In the genomic region with DNA sequence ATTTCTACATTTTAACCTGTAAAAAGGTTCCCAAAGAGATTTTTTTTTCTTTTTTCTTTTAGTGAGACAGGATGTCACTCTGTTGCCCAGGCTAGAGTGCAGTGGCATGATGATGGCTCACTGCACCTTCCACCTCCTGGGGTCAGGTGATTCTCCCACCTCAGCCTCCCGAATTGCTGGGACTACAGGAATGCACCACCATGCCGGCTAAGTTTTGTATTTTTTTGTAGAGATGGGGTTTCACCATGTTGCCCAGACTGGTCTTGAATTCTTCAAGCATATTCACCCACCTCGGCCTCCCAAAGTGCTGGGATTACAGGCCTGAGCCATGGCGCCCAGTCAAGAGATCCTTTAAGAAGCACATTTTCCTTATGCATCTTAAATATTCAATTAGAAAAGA, we compare ENCODE assay signal across 1 cellular context.
TF ChIP-seq lines count a peak whose summit lies in the region.

No MANE protein-coding gene starts in this region.

TF ChIP-seq in SK-N-SH, 30 proteins besides CTCF, POLR2A, EP300 and RAD21 (continued from another document):
- TF ChIP-seq, protein P1, sequence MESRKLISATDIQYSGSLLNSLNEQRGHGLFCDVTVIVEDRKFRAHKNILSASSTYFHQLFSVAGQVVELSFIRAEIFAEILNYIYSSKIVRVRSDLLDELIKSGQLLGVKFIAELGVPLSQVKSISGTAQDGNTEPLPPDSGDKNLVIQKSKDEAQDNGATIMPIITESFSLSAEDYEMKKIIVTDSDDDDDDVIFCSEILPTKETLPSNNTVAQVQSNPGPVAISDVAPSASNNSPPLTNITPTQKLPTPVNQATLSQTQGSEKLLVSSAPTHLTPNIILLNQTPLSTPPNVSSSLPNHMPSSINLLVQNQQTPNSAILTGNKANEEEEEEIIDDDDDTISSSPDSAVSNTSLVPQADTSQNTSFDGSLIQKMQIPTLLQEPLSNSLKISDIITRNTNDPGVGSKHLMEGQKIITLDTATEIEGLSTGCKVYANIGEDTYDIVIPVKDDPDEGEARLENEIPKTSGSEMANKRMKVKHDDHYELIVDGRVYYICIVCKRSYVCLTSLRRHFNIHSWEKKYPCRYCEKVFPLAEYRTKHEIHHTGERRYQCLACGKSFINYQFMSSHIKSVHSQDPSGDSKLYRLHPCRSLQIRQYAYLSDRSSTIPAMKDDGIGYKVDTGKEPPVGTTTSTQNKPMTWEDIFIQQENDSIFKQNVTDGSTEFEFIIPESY (IDR thresholded peaks at IDR 0.05; ENCODE audit: borderline replicate concordance, low read depth), result no peak
- no peak for TF ChIP-seq CHD2 (IDR thresholded peaks at IDR 0.05; ENCODE audit: low read length, partially characterized antibody)
- TF ChIP-seq, protein P2, sequence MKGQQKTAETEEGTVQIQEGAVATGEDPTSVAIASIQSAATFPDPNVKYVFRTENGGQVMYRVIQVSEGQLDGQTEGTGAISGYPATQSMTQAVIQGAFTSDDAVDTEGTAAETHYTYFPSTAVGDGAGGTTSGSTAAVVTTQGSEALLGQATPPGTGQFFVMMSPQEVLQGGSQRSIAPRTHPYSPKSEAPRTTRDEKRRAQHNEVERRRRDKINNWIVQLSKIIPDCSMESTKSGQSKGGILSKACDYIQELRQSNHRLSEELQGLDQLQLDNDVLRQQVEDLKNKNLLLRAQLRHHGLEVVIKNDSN (IDR thresholded peaks at IDR 0.05; ENCODE audit: borderline replicate concordance, low read depth), result no peak
- TF ChIP-seq, protein P3, sequence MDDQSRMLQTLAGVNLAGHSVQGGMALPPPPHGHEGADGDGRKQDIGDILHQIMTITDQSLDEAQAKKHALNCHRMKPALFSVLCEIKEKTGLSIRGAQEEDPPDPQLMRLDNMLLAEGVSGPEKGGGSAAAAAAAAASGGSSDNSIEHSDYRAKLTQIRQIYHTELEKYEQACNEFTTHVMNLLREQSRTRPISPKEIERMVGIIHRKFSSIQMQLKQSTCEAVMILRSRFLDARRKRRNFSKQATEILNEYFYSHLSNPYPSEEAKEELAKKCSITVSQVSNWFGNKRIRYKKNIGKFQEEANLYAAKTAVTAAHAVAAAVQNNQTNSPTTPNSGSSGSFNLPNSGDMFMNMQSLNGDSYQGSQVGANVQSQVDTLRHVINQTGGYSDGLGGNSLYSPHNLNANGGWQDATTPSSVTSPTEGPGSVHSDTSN (IDR thresholded peaks at IDR 0.05), result no peak
- TF ChIP-seq JUND (IDR thresholded peaks at IDR 0.05), result no peak
- no peak for TF ChIP-seq POLR2AphosphoS5 (IDR thresholded peaks at IDR 0.05; ENCODE audit: low read depth, low read length)
- no peak for TF ChIP-seq NFIC (IDR thresholded peaks at IDR 0.05; ENCODE audit: borderline replicate concordance)
- no peak for TF ChIP-seq FOXJ3 (CRISPR knock-in tag; IDR thresholded peaks at IDR 0.05)
- TF ChIP-seq MEF2A (IDR thresholded peaks at IDR 0.05; ENCODE audit: borderline replicate concordance, low read depth), result no peak
